8 cellular contexts compared by ENCODE assay signal in the genomic region with DNA sequence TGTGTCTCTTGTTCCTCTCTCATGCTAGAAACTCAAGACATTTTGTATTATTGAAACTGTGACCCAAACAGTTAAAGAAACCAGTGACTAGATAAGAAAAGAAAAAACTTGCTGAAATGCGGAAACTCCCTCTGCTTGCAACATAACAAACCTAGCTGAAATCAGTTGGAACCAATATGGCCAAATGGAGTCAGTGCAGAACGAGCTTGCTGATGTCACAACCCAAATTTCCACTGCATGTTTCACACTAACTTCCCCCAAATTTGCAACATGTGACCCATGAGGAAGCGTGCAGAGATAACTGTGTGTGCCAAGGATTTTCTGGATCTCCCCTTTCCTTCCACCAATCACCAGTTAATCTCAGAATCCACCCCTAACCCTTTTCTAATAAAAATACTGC.
DNase-seq lines count a peak whose midpoint lies in the region; ATAC-seq and TF ChIP-seq lines count a peak whose summit lies in the region.

No MANE protein-coding gene starts in this region.

- POLR2A ChIA-PET in activated CD8-positive, alpha-beta T cell treated with anti-CD3 and anti-CD28 coated beads for 36 hours (lab: Charles Lee), result interaction anchor here (0.5 kb wide), 1 partner anchor 23 kb away, joined by 3 read pairs; no protein-coding TSS in a partner anchor

- H3K27ac ChIP-seq in foreskin keratinocyte, result no peak overlapping the region

- intact Hi-C loops in activated CD8-positive, alpha-beta T cell treated with anti-CD3 and anti-CD28 coated beads for 36 hours (cut with micrococcal nuclease), result no loop called here

- H3K4me3 ChIP-seq in choroid plexus epithelial cell (ENCODE audit: low read depth, low read length), result no peak overlapping the region

- peak; percentile 92 for DNase-seq in choroid plexus epithelial cell (ENCODE audit: low read depth)
- no peak for DNase-seq in progenitor cell of endocrine pancreas (ENCODE audit: low spot score, unreplicated experiment)
- DNase-seq in foreskin keratinocyte, result no peak
- no peak for DNase-seq in COR-L47 (lab: John Stamatoyannopoulos, UW)
- no peak for DNase-seq in activated CD8-positive, alpha-beta T cell treated with anti-CD3 and anti-CD28 coated beads for 36 hours
- no peak for DNase-seq in NCI-H1417 treated with DMSO at 0.1 percent for 48 hours (lab: John Stamatoyannopoulos, UW)

- H3K27me3 ChIP-seq in foreskin keratinocyte, result no peaks in the 10 kb centered on the region

- TF ChIP-seq CTCF in choroid plexus epithelial cell (conservative IDR thresholded peaks at IDR 0.05; ENCODE audit: low read depth, low read length) (no peak), progenitor cell of endocrine pancreas (IDR thresholded peaks at IDR 0.05; ENCODE audit: unreplicated experiment) (no peak), foreskin keratinocyte (conservative IDR thresholded peaks at IDR 0.05) (no peak)
- TF ChIP-seq CTCF in activated CD8-positive, alpha-beta T cell treated with anti-CD3 and anti-CD28 coated beads for 36 hours (IDR thresholded peaks at IDR 0.05), result no peak

- H3K4me3 Mint-ChIP-seq in progenitor cell of endocrine pancreas (ENCODE audit: low read depth), result peak overlapping the region; percentile 37
- H3K4me3 Mint-ChIP-seq in activated CD8-positive, alpha-beta T cell treated with anti-CD3 and anti-CD28 coated beads for 36 hours, result no peak overlapping the region

- H3K4me1 Mint-ChIP-seq in progenitor cell of endocrine pancreas (ENCODE audit: low read depth), result peaks cover 13% of the 10 kb centered on the region
- H3K4me1 Mint-ChIP-seq in activated CD8-positive, alpha-beta T cell treated with anti-CD3 and anti-CD28 coated beads for 36 hours (ENCODE audit: low read depth), result no peaks in the 10 kb centered on the region

- CTCF ChIA-PET in activated CD8-positive, alpha-beta T cell treated with anti-CD3 and anti-CD28 coated beads for 36 hours (lab: Charles Lee), result interaction anchor here (1.1 kb wide), 1 partner anchor 165 kb away, joined by 3 read pairs; no protein-coding TSS in a partner anchor

- peak overlapping the region; percentile 73 for H3K27ac Mint-ChIP-seq in progenitor cell of endocrine pancreas
- H3K27ac Mint-ChIP-seq in activated CD8-positive, alpha-beta T cell treated with anti-CD3 and anti-CD28 coated beads for 36 hours, result no peak overlapping the region

- H3K9me3 Mint-ChIP-seq in progenitor cell of endocrine pancreas (ENCODE audit: low read depth), result no peaks in the 10 kb centered on the region
- no peaks in the 10 kb centered on the region for H3K9me3 Mint-ChIP-seq in activated CD8-positive, alpha-beta T cell treated with anti-CD3 and anti-CD28 coated beads for 36 hours

- H3K4me1 ChIP-seq in foreskin keratinocyte, result no peaks in the 10 kb centered on the region

- no peaks in the 10 kb centered on the region for H3K36me3 Mint-ChIP-seq in progenitor cell of endocrine pancreas (ENCODE audit: insufficient read depth)
- H3K36me3 Mint-ChIP-seq in activated CD8-positive, alpha-beta T cell treated with anti-CD3 and anti-CD28 coated beads for 36 hours (ENCODE audit: low read depth), result no peaks in the 10 kb centered on the region

- ATAC-seq in GM19372 (IDR thresholded peaks at IDR 0.05; ENCODE audit: low read depth, unreplicated experiment) (peak; percentile 68), HG03196 (IDR thresholded peaks at IDR 0.05; ENCODE audit: unreplicated experiment) (peak; percentile 52), foreskin keratinocyte (no peak)
- no peak for ATAC-seq in activated CD8-positive, alpha-beta T cell treated with anti-CD3 and anti-CD28 coated beads for 36 hours

- no peaks in the 10 kb centered on the region for H3K27me3 Mint-ChIP-seq in progenitor cell of endocrine pancreas
- H3K27me3 Mint-ChIP-seq in activated CD8-positive, alpha-beta T cell treated with anti-CD3 and anti-CD28 coated beads for 36 hours, result no peaks in the 10 kb centered on the region

Comparison
In these comparisons a context has a peak if more than half of its experiments do, and no peak if none do; other contexts are left out.
1. ATAC-seq: peak in GM19372 (single experiment) and HG03196 (single experiment); none in foreskin keratinocyte (single experiment) and activated CD8-positive, alpha-beta T cell treated with anti-CD3 and anti-CD28 coated beads for 36 hours (single experiment).